ENCODE assay signal across 8 cellular contexts in genomic region chrX:152958524-152959465, GRCh38. TPM values are rescaled to one million over a fixed set of nuclear protein-coding genes. Genes with fewer than 3 reads are reported as not detected.
DNase-seq lines count a peak whose midpoint lies in the region; ATAC-seq and TF ChIP-seq lines count a peak whose summit lies in the region.

No MANE protein-coding gene starts in this region.

- DNase-seq in GM12865 (ENCODE audit: low read depth) (peak; percentile 94), NCI-H128 (lab: John Stamatoyannopoulos, UW; ENCODE audit: unreplicated experiment) (peak; percentile 77), cardiac septum (ENCODE audit: low spot score) (peak; percentile 92), pons (ENCODE audit: low spot score) (peak; percentile 88), type B pancreatic cell (ENCODE audit: extremely low spot score, unreplicated experiment) (peak; percentile 91)
- DNase-seq in activated naive CD8-positive, alpha-beta T cell treated with anti-CD3 and anti-CD28 coated beads, Interleukin-2, amount 50 U/mL, for 24 hours, result peak; percentile 87

- ATAC-seq in HG02678 (IDR thresholded peaks at IDR 0.05; ENCODE audit: unreplicated experiment), result peak; percentile 94
- ATAC-seq in activated naive CD8-positive, alpha-beta T cell treated with anti-CD3 and anti-CD28 coated beads, Interleukin-2, amount 50 U/mL, for 24 hours, result peak; percentile 94

- H3K27me3 Mint-ChIP-seq in activated naive CD8-positive, alpha-beta T cell treated with anti-CD3 and anti-CD28 coated beads, Interleukin-2, amount 50 U/mL, for 24 hours, result peaks cover 2% of the 10 kb centered on the region
- no peaks in the 10 kb centered on the region for H3K27me3 Mint-ChIP-seq in type B pancreatic cell

- intact Hi-C loops in cardiac septum (cut with DNase I), result loop anchor here (5.0 kb wide), 1 partner anchor 1574 kb away; no protein-coding TSS in a partner anchor

- H3K36me3 Mint-ChIP-seq in activated naive CD8-positive, alpha-beta T cell treated with anti-CD3 and anti-CD28 coated beads, Interleukin-2, amount 50 U/mL, for 24 hours (ENCODE audit: low read depth), result no peaks in the 10 kb centered on the region
- H3K36me3 Mint-ChIP-seq in type B pancreatic cell, result no peaks in the 10 kb centered on the region

- peak overlapping the region; percentile 67 for H3K4me3 Mint-ChIP-seq in activated naive CD8-positive, alpha-beta T cell treated with anti-CD3 and anti-CD28 coated beads, Interleukin-2, amount 50 U/mL, for 24 hours
- peak overlapping the region; percentile 83 for H3K4me3 Mint-ChIP-seq in type B pancreatic cell

- peaks cover 11% of the 10 kb centered on the region for H3K4me1 Mint-ChIP-seq in activated naive CD8-positive, alpha-beta T cell treated with anti-CD3 and anti-CD28 coated beads, Interleukin-2, amount 50 U/mL, for 24 hours
- no peaks in the 10 kb centered on the region for H3K4me1 Mint-ChIP-seq in type B pancreatic cell (ENCODE audit: unreplicated experiment)

- H4K20me1 ChIP-seq in SU-DHL-6 (ENCODE audit: low read depth, low read length), result no peaks in the 10 kb centered on the region

- H3K4me3 ChIP-seq in GM12865 (ENCODE audit: low read depth, low read length) (peak overlapping the region; percentile 70), SU-DHL-6 (ENCODE audit: insufficient read depth, low read length, poor library complexity, severe bottlenecking) (no peak overlapping the region)

- no peak overlapping the region for H3K27ac ChIP-seq in SU-DHL-6 (ENCODE audit: low read depth, low read length)

- TF ChIP-seq CTCF in GM12865 (IDR thresholded peaks at IDR 0.05; ENCODE audit: insufficient read depth, low read depth, low read length, missing control alignments) (peak; percentile 71), SU-DHL-6 (IDR thresholded peaks at IDR 0.05; ENCODE audit: insufficient read depth, low read length, poor library complexity, severe bottlenecking) (peak; percentile 32), type B pancreatic cell (conservative IDR thresholded peaks at IDR 0.05) (peak; percentile 94)

- H3K9ac ChIP-seq in SU-DHL-6 (ENCODE audit: low read length), result no peak overlapping the region

- H3K27ac Mint-ChIP-seq in activated naive CD8-positive, alpha-beta T cell treated with anti-CD3 and anti-CD28 coated beads, Interleukin-2, amount 50 U/mL, for 24 hours, result peak overlapping the region; percentile 92
- peak overlapping the region; percentile 87 for H3K27ac Mint-ChIP-seq in type B pancreatic cell

- no peaks in the 10 kb centered on the region for H3F3A ChIP-seq in SU-DHL-6 (ENCODE audit: insufficient read depth)

- H2AFZ ChIP-seq in SU-DHL-6 (ENCODE audit: low read depth, low read length, severe bottlenecking), result peak overlapping the region; percentile 80

- peak overlapping the region; percentile 54 for H3K4me2 ChIP-seq in SU-DHL-6 (ENCODE audit: low read depth, low read length, poor library complexity, severe bottlenecking)

- no peaks in the 10 kb centered on the region for H3K9me3 ChIP-seq in SU-DHL-6 (ENCODE audit: insufficient read depth, low read length)

- no peaks in the 10 kb centered on the region for H3K9me3 Mint-ChIP-seq in activated naive CD8-positive, alpha-beta T cell treated with anti-CD3 and anti-CD28 coated beads, Interleukin-2, amount 50 U/mL, for 24 hours
- no peaks in the 10 kb centered on the region for H3K9me3 Mint-ChIP-seq in type B pancreatic cell

- no peaks in the 10 kb centered on the region for H3K27me3 ChIP-seq in SU-DHL-6 (ENCODE audit: low read length)

- H3K36me3 ChIP-seq in SU-DHL-6 (ENCODE audit: low read length), result no peaks in the 10 kb centered on the region

- H3K9me2 ChIP-seq in SU-DHL-6 (replicated peaks; ENCODE audit: insufficient read depth, low read length), result no peaks in the 10 kb centered on the region

- no peaks in the 10 kb centered on the region for H3K79me2 ChIP-seq in SU-DHL-6 (ENCODE audit: insufficient read depth, low read length)

RNA-seq across cellular contexts. Expression of gene PNMA5, which starts 35.1 kb away (rescaled TPM):
- total RNA-seq in cardiac septum (not detected), type B pancreatic cell (ENCODE audit: low replicate concordance) (0.22 TPM in 1 of 2 replicates, not detected in the other)

Comparison
In these comparisons a context has a peak if more than half of its experiments do, and no peak if none do; other contexts are left out.
1. CTCF ChIP-seq: peak in every context shown above with its lines; median percentile 94 in type B pancreatic cell; 71 in GM12865; 32 in SU-DHL-6.